Comparison of ENCODE assay signal across 17 cellular contexts in genomic region chr10:43233601-43234430, GRCh38. TPM values are rescaled to one million over a fixed set of nuclear protein-coding genes. Genes with fewer than 3 reads are reported as not detected.
DNase-seq lines count a peak whose midpoint lies in the region; ATAC-seq and TF ChIP-seq lines count a peak whose summit lies in the region.
"Had no signal": no experiment of that assay in that cellular context is flagged by ENCODE, and none has a peak within 500 bp of the region (broad histone marks: within the 10 kb centered on the region; RNA-seq: fewer than 3 reads in every experiment).

No MANE protein-coding gene starts in this region.

- no peak for TF ChIP-seq POLR2A in Peyer's patch (IDR thresholded peaks at IDR 0.05)

- POLR2A ChIA-PET in MCF 10A (lab: Yijun Ruan, JAX) = interaction anchor here (0.7 kb wide), 1 partner anchor 493 kb away, joined by 3 read pairs; no protein-coding TSS in a partner anchor

- H3K27me3 Mint-ChIP-seq in endodermal cell (ENCODE audit: insufficient read depth) (peaks cover 40% of the 10 kb centered on the region), osteocyte (ENCODE audit: unreplicated experiment) (peaks cover 31% of the 10 kb centered on the region), MCF 10A (ENCODE audit: insufficient read depth, unreplicated experiment) (peaks cover 4% of the 10 kb centered on the region)

- H3K36me3 ChIP-seq in BE2C = no peaks in the 10 kb centered on the region
- no peaks in the 10 kb centered on the region for H3K36me3 ChIP-seq in Peyer's patch
- H3K36me3 ChIP-seq in endodermal cell (ENCODE audit: control insufficient read depth, insufficient read depth, low read length) = no peaks in the 10 kb centered on the region
- H3K36me3 ChIP-seq: neural progenitor cell had no signal

- no TSS peak for BruUV-seq in MCF 10A (replicated peaks; lab: Mats Ljungman, UMichigan)

- H3K9me3 ChIP-seq in BE2C (no peaks in the 10 kb centered on the region), Peyer's patch (no peaks in the 10 kb centered on the region), endodermal cell (ENCODE audit: control insufficient read depth, low read length) (no peaks in the 10 kb centered on the region)

- ATAC-seq in HG02798 (IDR thresholded peaks at IDR 0.05; ENCODE audit: poor library complexity, unreplicated experiment) (no peak), HG02938 (IDR thresholded peaks at IDR 0.05; ENCODE audit: unreplicated experiment) (no peak)

- H3K4me1 Mint-ChIP-seq in endodermal cell (peaks cover 3% of the 10 kb centered on the region), osteocyte (ENCODE audit: unreplicated experiment) (peaks cover 3% of the 10 kb centered on the region), MCF 10A (ENCODE audit: insufficient read depth, unreplicated experiment) (no peaks in the 10 kb centered on the region)
- H3K4me1 Mint-ChIP-seq: neural progenitor cell had no signal

- no peak for TF ChIP-seq CTCF in BE2C (IDR thresholded peaks at IDR 0.05; ENCODE audit: low read depth, low read length)
- TF ChIP-seq CTCF in Peyer's patch (IDR thresholded peaks at IDR 0.05) = no peak
- no peak for TF ChIP-seq CTCF in endodermal cell (conservative IDR thresholded peaks at IDR 0.05)
- no peak for TF ChIP-seq CTCF in osteocyte (IDR thresholded peaks at IDR 0.05)
- TF ChIP-seq CTCF in MCF 10A (IDR thresholded peaks at IDR 0.05; ENCODE audit: unreplicated experiment) = no peak

- no peaks in the 10 kb centered on the region for H3K9me3 Mint-ChIP-seq in endodermal cell
- H3K9me3 Mint-ChIP-seq in osteocyte (ENCODE audit: unreplicated experiment) = no peaks in the 10 kb centered on the region
- H3K9me3 Mint-ChIP-seq in MCF 10A (ENCODE audit: unreplicated experiment) = no peaks in the 10 kb centered on the region
- H3K9me3 Mint-ChIP-seq: neural progenitor cell had no signal

- WGBS in endodermal cell (ENCODE audit: insufficient coverage in 1 of 2, insufficient read length in 1 of 2), 2 experiments = 86 to 91% methylated on average over 9 to 19 of the region's 19 CpGs

- no peak overlapping the region for H3K9ac ChIP-seq in endodermal cell (ENCODE audit: extremely low read depth, low read length, poor library complexity, severe bottlenecking)
- H3K9ac ChIP-seq: neural progenitor cell had no signal

- H3K27ac Mint-ChIP-seq in endodermal cell (no peak overlapping the region), osteocyte (ENCODE audit: unreplicated experiment) (no peak overlapping the region), MCF 10A (ENCODE audit: low read depth, unreplicated experiment) (no peak overlapping the region)
- H3K27ac Mint-ChIP-seq: neural progenitor cell had no signal

- intact Hi-C loops in MCF 10A (cut with micrococcal nuclease) = no loop called here

- H3K4me3 Mint-ChIP-seq in endodermal cell (no peak overlapping the region), osteocyte (ENCODE audit: unreplicated experiment) (no peak overlapping the region), MCF 10A (ENCODE audit: unreplicated experiment) (no peak overlapping the region)
- H3K4me3 Mint-ChIP-seq: neural progenitor cell had no signal

- DNase-seq in BE2C (peak; percentile 1), Peyer's patch (peak in 2 of 3 donors; percentile 21 to 33), endodermal cell (peak; percentile 27), osteocyte (ENCODE audit: extremely low spot score, unreplicated experiment) (peak; percentile 81), MCF 10A (ENCODE audit: unreplicated experiment) (no peak), UCSD-AML1 (lab: John Stamatoyannopoulos, UW; ENCODE audit: unreplicated experiment) (no peak)
- DNase-seq: anterior cingulate cortex, dermis blood vessel endothelial cell, DMS53, KG1, NCI-H146, NCI-H446 treated with DMSO at 0.1 percent for 48 hours had no signal

- CTCF ChIA-PET in MCF 10A (lab: Yijun Ruan, JAX) = interaction anchor here (0.6 kb wide), 1 partner anchor 157 kb away, joined by 4 read pairs; no protein-coding TSS in a partner anchor

- H3K36me3 Mint-ChIP-seq in endodermal cell (ENCODE audit: low read depth) (no peaks in the 10 kb centered on the region), osteocyte (ENCODE audit: unreplicated experiment) (no peaks in the 10 kb centered on the region), MCF 10A (ENCODE audit: insufficient read depth, unreplicated experiment) (no peaks in the 10 kb centered on the region)
- H3K36me3 Mint-ChIP-seq: neural progenitor cell had no signal

- H3K27ac ChIP-seq in Peyer's patch (no peak overlapping the region), endodermal cell (ENCODE audit: low read depth, low read length) (no peak overlapping the region)
- H3K27ac ChIP-seq: neural progenitor cell, SK-N-MC had no signal

- H3K4me1 ChIP-seq in BE2C (no peaks in the 10 kb centered on the region), Peyer's patch (peaks cover 0 to 26% (median 8%) of the 10 kb centered on the region in 4 donors), endodermal cell (ENCODE audit: control insufficient read depth, insufficient read depth, low read length) (no peaks in the 10 kb centered on the region)

- peaks cover 15% of the 10 kb centered on the region for H3K27me3 ChIP-seq in BE2C
- H3K27me3 ChIP-seq in Peyer's patch = peaks cover 0 to 14% of the 10 kb centered on the region in 2 donors
- peaks cover 33% of the 10 kb centered on the region for H3K27me3 ChIP-seq in endodermal cell (ENCODE audit: control insufficient read depth, insufficient read depth, low read length, poor library complexity, severe bottlenecking)

- H3K4me3 ChIP-seq in BE2C (ENCODE audit: low read depth, low read length) (no peak overlapping the region), Peyer's patch (no peak overlapping the region), endodermal cell (ENCODE audit: low read length) (no peak overlapping the region)
- H3K4me3 ChIP-seq: neural progenitor cell, SK-N-MC, smooth muscle cell had no signal

RNA-seq across cellular contexts. Expression of gene RASGEF1A, which starts 33.0 kb away (rescaled TPM):
- 0.25 TPM for polyA plus RNA-seq in BE2C (2012; ENCODE audit: insufficient read depth, insufficient read length, low read depth)
- total RNA-seq in Peyer's patch = 1 to 10 TPM in 1 of 4 donors, not detected in 3; 3.0 TPM
- 10 to 100 TPM in 1 of 2 donors, 1 to 10 TPM in 1; 8.1 to 13.4 TPM for total RNA-seq in endodermal cell
- 5.3 TPM for polyA plus RNA-seq in endodermal cell (2013, experiment 1 of 2)
- polyA plus RNA-seq in endodermal cell (2013, experiment 2 of 2) = 4.2 TPM
- not detected in 2 replicates for total RNA-seq in osteocyte
- total RNA-seq in MCF 10A (2022) = not detected in 2 replicates

Comparison
In these comparisons a context has a peak if more than half of its experiments do, and no peak if none do; other contexts are left out.
1. DNase-seq: peak in BE2C (single experiment), Peyer's patch (2 of 3), endodermal cell (single experiment) and osteocyte (single experiment); none in MCF 10A (single experiment) and UCSD-AML1 (single experiment).